Comparison of ENCODE assay signal across 31 cellular contexts in genomic region chr17:79821331-79822095, GRCh38.
"Had no signal": no experiment of that assay in that cellular context is flagged by ENCODE, and none has a peak within 500 bp of the region (broad histone marks: within the 10 kb centered on the region; RNA-seq: fewer than 3 reads in every experiment).

No MANE protein-coding gene starts in this region.

- H3K9me3 ChIP-seq: ascending aorta, gastrocnemius medialis, pancreas, testis, transverse colon had no signal

- H3K4me1 ChIP-seq: ascending aorta, gastrocnemius medialis, pancreas, testis had no signal

- DNase-seq: activated CD4-positive, alpha-beta memory T cell treated with anti-CD3 and anti-CD28 coated beads for 36 hours; activated CD4-positive, alpha-beta T cell treated with anti-CD3 and anti-CD28 coated beads, Interleukin-2, amount 10 ng/mL, durations not matched to agents 24 days and 14 days; activated CD4-positive, CD25-positive, alpha-beta regulatory T cell treated with anti-CD3 and anti-CD28 coated beads, Interleukin-2, amount 50 U/mL, for 72 hours; activated CD8-positive, alpha-beta memory T cell treated with anti-CD3 and anti-CD28 coated beads, Interleukin-2, amount 50 U/mL, for 48 hours; activated gamma-delta T cell; activated T-cell treated with anti-CD3 and anti-CD28 coated beads, Interleukin-2, amount 50 U/mL, for 24 hours; cortex of kidney; effector memory CD8-positive, alpha-beta T cell; erythroblast; gastrocnemius medialis; glutamatergic neuron; left ventricle myocardium superior; mammary epithelial cell; naive B cell; nephron progenitor cell; pancreas; stimulated activated CD4-positive, alpha-beta T cell treated with anti-CD3 and anti-CD28 coated beads, Interleukin-12 subunit alpha, Interleukin-12 subunit beta, amount 100 ng/mL, for 4 hours; stimulated activated CD4-positive, alpha-beta T cell treated with anti-CD3 and anti-CD28 coated beads, Interleukin-4, amount 100 ng/mL, for 1 hour; stimulated activated naive CD8-positive, alpha-beta T cell treated with anti-CD3 and anti-CD28 coated beads, Interleukin-15, Interleukin-2, amounts not matched to agents 100 U/mL and 50 U/mL, for 24 hours; testis; transverse colon; WERI-Rb-1 had no signal

- H3K4me3 Mint-ChIP-seq: activated CD4-positive, alpha-beta memory T cell treated with anti-CD3 and anti-CD28 coated beads for 36 hours; activated CD4-positive, alpha-beta T cell treated with anti-CD3 and anti-CD28 coated beads, Interleukin-2, amount 10 ng/mL, durations not matched to agents 24 days and 14 days; activated naive CD8-positive, alpha-beta T cell; activated T-cell treated with anti-CD3 and anti-CD28 coated beads, Interleukin-2, amount 50 U/mL, for 24 hours; brain; effector memory CD8-positive, alpha-beta T cell; mesothelial cell of epicardium; nephron progenitor cell had no signal

- H3K27ac Mint-ChIP-seq: activated CD4-positive, alpha-beta memory T cell treated with anti-CD3 and anti-CD28 coated beads for 36 hours; activated CD4-positive, alpha-beta T cell treated with anti-CD3 and anti-CD28 coated beads, Interleukin-2, amount 10 ng/mL, durations not matched to agents 24 days and 14 days; activated naive CD8-positive, alpha-beta T cell; activated T-cell treated with anti-CD3 and anti-CD28 coated beads, Interleukin-2, amount 50 U/mL, for 24 hours; effector memory CD8-positive, alpha-beta T cell; mesothelial cell of epicardium; nephron progenitor cell had no signal

- H3K36me3 Mint-ChIP-seq: activated CD4-positive, alpha-beta memory T cell treated with anti-CD3 and anti-CD28 coated beads for 36 hours; mesothelial cell of epicardium had no signal

- H3K36me3 ChIP-seq: ascending aorta, cardiac muscle cell, gastrocnemius medialis, pancreas, transverse colon had no signal

- H3K27ac ChIP-seq: ascending aorta, cardiac muscle cell, gastrocnemius medialis, pancreas, skin epidermis, testis, transverse colon, WERI-Rb-1 had no signal

- H3K4me3 ChIP-seq: ascending aorta, cardiac muscle cell, gastrocnemius medialis, pancreas, skin epidermis, testis, transverse colon had no signal

- ATAC-seq: effector memory CD8-positive, alpha-beta T cell; gastrocnemius medialis; left ventricle myocardium superior; sciatic nerve; stimulated activated naive CD8-positive, alpha-beta T cell treated with anti-CD3 and anti-CD28 coated beads, Interleukin-15, Interleukin-2, amounts not matched to agents 100 U/mL and 50 U/mL, for 24 hours had no signal

- FAIRE-seq: islet of Langerhans, pancreas, TTC549 had no signal

- H3K27me3 ChIP-seq: ascending aorta, pancreas, testis had no signal

- H3K9me3 Mint-ChIP-seq: activated CD4-positive, alpha-beta memory T cell treated with anti-CD3 and anti-CD28 coated beads for 36 hours; activated CD4-positive, alpha-beta T cell treated with anti-CD3 and anti-CD28 coated beads, Interleukin-2, amount 10 ng/mL, durations not matched to agents 24 days and 14 days; activated T-cell treated with anti-CD3 and anti-CD28 coated beads, Interleukin-2, amount 50 U/mL, for 24 hours; effector memory CD8-positive, alpha-beta T cell; mesothelial cell of epicardium had no signal
